Comparison of ENCODE assay signal across 1 cellular context in genomic region chr6:5671604-5672559, GRCh38.
TF ChIP-seq lines count a peak whose summit lies in the region.

No MANE protein-coding gene starts in this region.

TF ChIP-seq in IMR-90, 13 proteins besides CTCF, POLR2A, EP300 and RAD21 (continued from another document):
- TF ChIP-seq FOS (IDR thresholded peaks at IDR 0.05; ENCODE audit: low read depth, low read length) = no peak
- no peak for TF ChIP-seq CEBPB (IDR thresholded peaks at IDR 0.05; ENCODE audit: low read depth, low read length)
